Comparison of ENCODE assay signal across 9 cellular contexts in genomic region chr5:156402387-156402921, GRCh38.
A peak's percentile ranks its signal among the peaks of the same experiment; 100 is the strongest.
DNase-seq lines count a peak whose midpoint lies in the region; ATAC-seq, FAIRE-seq and TF ChIP-seq lines count a peak whose summit lies in the region.
"Had no signal": no experiment of that assay in that cellular context is flagged by ENCODE, and none has a peak within 500 bp of the region (broad histone marks: within the 10 kb centered on the region; RNA-seq: fewer than 3 reads in every experiment).

No MANE protein-coding gene starts in this region.

- no peaks in the 10 kb centered on the region for H3K4me1 ChIP-seq in CD8-positive, alpha-beta T cell (ENCODE audit: insufficient read depth, low read length)
- H3K4me1 ChIP-seq in mesendoderm (ENCODE audit: control insufficient read depth, low read depth, low read length) = no peaks in the 10 kb centered on the region
- H3K4me1 ChIP-seq in kidney (ENCODE audit: control insufficient read depth in 1 of 2, insufficient read depth in 1 of 2, low read depth in 1 of 2, low read length in 2 of 2) = no peaks in the 10 kb centered on the region

- no peak overlapping the region for H2BK15ac ChIP-seq in mesendoderm (replicated peaks; ENCODE audit: low read depth)

- H3K27me3 ChIP-seq in CD8-positive, alpha-beta T cell (ENCODE audit: insufficient read depth, low read length) = no peaks in the 10 kb centered on the region
- no peaks in the 10 kb centered on the region for H3K27me3 ChIP-seq in mesendoderm (ENCODE audit: insufficient read depth, low read length, poor library complexity)

- H2BK120ac ChIP-seq in mesendoderm (ENCODE audit: low read depth, low read length) = no peak overlapping the region

- peak overlapping the region; percentile 23 for H3K4me3 Mint-ChIP-seq in CD8-positive, alpha-beta T cell
- H3K4me3 Mint-ChIP-seq: activated naive CD8-positive, alpha-beta T cell treated with anti-CD3 and anti-CD28 coated beads, Interleukin-2, amount 10 ng/mL, durations not matched to agents 7 days and 5 days had no signal

- no peak for FAIRE-seq in kidney (lab: Jason Lieb, UNC)

- H3K27me3 Mint-ChIP-seq in CD8-positive, alpha-beta T cell (ENCODE audit: low read depth) = no peaks in the 10 kb centered on the region

- H3K9me3 Mint-ChIP-seq in CD8-positive, alpha-beta T cell = no peaks in the 10 kb centered on the region
- H3K9me3 Mint-ChIP-seq: activated naive CD8-positive, alpha-beta T cell treated with anti-CD3 and anti-CD28 coated beads, Interleukin-2, amount 10 ng/mL, durations not matched to agents 7 days and 5 days had no signal

- no peaks in the 10 kb centered on the region for H3K9me3 ChIP-seq in CD8-positive, alpha-beta T cell (ENCODE audit: low read length)
- H3K9me3 ChIP-seq in kidney (ENCODE audit: control insufficient read depth in 1 of 2, low read length in 2 of 2) = no peaks in the 10 kb centered on the region

- H3K4me2 ChIP-seq in mesendoderm (ENCODE audit: low read length) = no peak overlapping the region

- no peaks in the 10 kb centered on the region for H3K36me3 Mint-ChIP-seq in CD8-positive, alpha-beta T cell
- H3K36me3 Mint-ChIP-seq: activated naive CD8-positive, alpha-beta T cell treated with anti-CD3 and anti-CD28 coated beads, Interleukin-2, amount 10 ng/mL, durations not matched to agents 7 days and 5 days had no signal

- no peak overlapping the region for H4K8ac ChIP-seq in mesendoderm (ENCODE audit: low read depth, low read length)

- no peak for TF ChIP-seq CTCF in CD8-positive, alpha-beta T cell (IDR thresholded peaks at IDR 0.05)
- TF ChIP-seq CTCF in kidney (IDR thresholded peaks at IDR 0.05; ENCODE audit: borderline replicate concordance, extremely low read depth, insufficient read depth) = no peak

- DNase-seq in CD8-positive, alpha-beta T cell = peak in 1 of 7 experiments; percentile 4
- DNase-seq in activated CD4-positive, CD25-positive, alpha-beta regulatory T cell treated with anti-CD3 and anti-CD28 coated beads, Interleukin-2, amount 50 U/mL, for 72 hours = peak; percentile 42
- peak; percentile 83 for DNase-seq in mesendoderm
- no peak for DNase-seq in NCI-H1105 treated with DMSO at 0.1 percent for 48 hours (lab: John Stamatoyannopoulos, UW)
- DNase-seq in kidney = no peak
- no peak for DNase-seq in cardiac septum (ENCODE audit: low spot score)
- DNase-seq: activated naive CD8-positive, alpha-beta T cell treated with anti-CD3 and anti-CD28 coated beads, Interleukin-2, amount 10 ng/mL, durations not matched to agents 7 days and 5 days had no signal

- H3K27ac ChIP-seq in CD8-positive, alpha-beta T cell (ENCODE audit: low read depth, low read length) = no peak overlapping the region
- H3K27ac ChIP-seq in mesendoderm (ENCODE audit: low read depth, low read length) = no peak overlapping the region
- H3K27ac ChIP-seq in kidney (ENCODE audit: low read depth in 2 of 2, low read length in 2 of 2) = no peak overlapping the region

- CTCF ChIA-PET in CD8-positive, alpha-beta T cell (lab: Charles Lee) = no interaction called here

- peak; percentile 74 for ATAC-seq in CD8-positive, alpha-beta T cell
- ATAC-seq in GM19395 (IDR thresholded peaks at IDR 0.05; ENCODE audit: unreplicated experiment) = peak; percentile 99
- peak; percentile 97 for ATAC-seq in HG03342 (IDR thresholded peaks at IDR 0.05; ENCODE audit: unreplicated experiment)

- no peak overlapping the region for H3K4ac ChIP-seq in mesendoderm (ENCODE audit: low read depth, low read length)

- H3K4me1 Mint-ChIP-seq in CD8-positive, alpha-beta T cell (ENCODE audit: low read depth) = peaks cover 5% of the 10 kb centered on the region
- H3K4me1 Mint-ChIP-seq: activated naive CD8-positive, alpha-beta T cell treated with anti-CD3 and anti-CD28 coated beads, Interleukin-2, amount 10 ng/mL, durations not matched to agents 7 days and 5 days had no signal

- H3K9ac ChIP-seq in mesendoderm (ENCODE audit: low read length) (no peak overlapping the region), kidney (ENCODE audit: low read length in 2 of 2) (no peak overlapping the region)

- H3K56ac ChIP-seq in mesendoderm (ENCODE audit: low read length) = no peak overlapping the region

- H3K4me3 ChIP-seq in CD8-positive, alpha-beta T cell (ENCODE audit: low read depth, low read length) = no peak overlapping the region
- no peak overlapping the region for H3K4me3 ChIP-seq in mesendoderm (ENCODE audit: low read length)
- H3K4me3 ChIP-seq in kidney (ENCODE audit: low read length in 2 of 2) = no peak overlapping the region

- intact Hi-C loops in CD8-positive, alpha-beta T cell (cut with DNase I, micrococcal nuclease) = no loop called here
- intact Hi-C loops in kidney (cut with DNase I) (no loop called here), cardiac septum (cut with DNase I) (no loop called here)

- no peak overlapping the region for H2AK5ac ChIP-seq in mesendoderm (ENCODE audit: low read length)

- no peak overlapping the region for H3K23ac ChIP-seq in mesendoderm (ENCODE audit: low read length)

- no peaks in the 10 kb centered on the region for H3K79me1 ChIP-seq in mesendoderm (ENCODE audit: low read length)

- no peak overlapping the region for H3K18ac ChIP-seq in mesendoderm (ENCODE audit: low read length)

- no peak overlapping the region for H2BK5ac ChIP-seq in mesendoderm (ENCODE audit: low read length)

- H3K36me3 ChIP-seq in CD8-positive, alpha-beta T cell (ENCODE audit: insufficient read depth, low read length) = no peaks in the 10 kb centered on the region
- H3K36me3 ChIP-seq in mesendoderm (ENCODE audit: control insufficient read depth, insufficient read depth, low read length) (no peaks in the 10 kb centered on the region), kidney (ENCODE audit: control insufficient read depth in 1 of 2, insufficient read depth in 2 of 2, low read length in 2 of 2) (no peaks in the 10 kb centered on the region)

- WGBS in mesendoderm (ENCODE audit: extremely low coverage, insufficient coverage, low lambda C conversion rate) = no CpG with 5 or more reads among the region's 8 CpGs

- POLR2A ChIA-PET in CD8-positive, alpha-beta T cell (lab: Charles Lee) = no interaction called here

- no peak overlapping the region for H3K27ac Mint-ChIP-seq in CD8-positive, alpha-beta T cell
- H3K27ac Mint-ChIP-seq: activated naive CD8-positive, alpha-beta T cell treated with anti-CD3 and anti-CD28 coated beads, Interleukin-2, amount 10 ng/mL, durations not matched to agents 7 days and 5 days had no signal

- no peaks in the 10 kb centered on the region for H3K79me2 ChIP-seq in mesendoderm (ENCODE audit: control insufficient read depth, insufficient read depth, low read length)

- H4K5ac ChIP-seq in mesendoderm (ENCODE audit: low read length) = no peak overlapping the region

Comparison
In these comparisons a context has a peak if more than half of its experiments do, and no peak if none do; other contexts are left out.
1. DNase-seq: peak in activated CD4-positive, CD25-positive, alpha-beta regulatory T cell treated with anti-CD3 and anti-CD28 coated beads, Interleukin-2, amount 50 U/mL, for 72 hours (single experiment) and mesendoderm (single experiment); none in NCI-H1105 treated with DMSO at 0.1 percent for 48 hours (single experiment), kidney (single experiment) and cardiac septum (single experiment).
2. Peak in every context shown above with its lines, with median percentiles within 50 percentile points of each other: ATAC-seq.